Comparison of ENCODE assay signal across 20 cellular contexts in the genomic region with DNA sequence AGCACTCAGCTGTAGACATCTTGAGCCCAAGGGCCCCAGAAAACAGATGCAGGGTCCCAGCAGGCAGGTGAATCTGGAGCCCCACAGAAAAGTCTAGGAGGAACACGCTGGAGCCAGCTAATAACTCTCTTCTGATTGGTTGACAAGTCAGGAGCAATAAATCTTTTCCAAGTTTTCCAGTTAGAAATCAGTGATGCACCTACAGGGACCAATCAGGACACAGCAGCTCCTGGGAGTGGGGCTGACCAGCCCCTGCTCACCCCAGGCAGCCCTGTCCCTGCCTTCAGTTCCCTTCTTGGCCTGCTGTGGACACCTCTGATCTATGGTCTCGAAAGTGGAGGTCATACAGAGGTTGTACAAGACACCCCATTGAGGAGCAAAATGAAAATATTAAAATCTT.
A peak's percentile ranks its signal among the peaks of the same experiment; 100 is the strongest.
DNase-seq lines count a peak whose midpoint lies in the region; ATAC-seq, FAIRE-seq and TF ChIP-seq lines count a peak whose summit lies in the region.
"Had no signal": no experiment of that assay in that cellular context is flagged by ENCODE, and none has a peak within 500 bp of the region (broad histone marks: within the 10 kb centered on the region; RNA-seq: fewer than 3 reads in every experiment).

No MANE protein-coding gene starts in this region.

- no peak for FAIRE-seq in K562 (lab: Jason Lieb, UNC)
- FAIRE-seq: GM12891, GM18507, GM19239, H1 had no signal

- H3K9me2 ChIP-seq in HCT116 (ENCODE audit: insufficient read depth), result no peaks in the 10 kb centered on the region

- H3K36me3 Mint-ChIP-seq in MCF 10A (ENCODE audit: insufficient read depth, unreplicated experiment), result no peaks in the 10 kb centered on the region
- H3K36me3 Mint-ChIP-seq: CD4-positive, alpha-beta memory T cell had no signal

- BruUV-seq in mammary epithelial cell (replicated peaks; lab: Mats Ljungman, UMichigan) (TSS peak; percentile 52), MCF 10A (replicated peaks; lab: Mats Ljungman, UMichigan) (no TSS peak), HCT116 (replicated peaks; lab: Mats Ljungman, UMichigan) (no TSS peak), K562 (replicated peaks; lab: Mats Ljungman, UMichigan) (no TSS peak)

- H3K9me3 Mint-ChIP-seq in MCF 10A (ENCODE audit: unreplicated experiment), result no peaks in the 10 kb centered on the region
- H3K9me3 Mint-ChIP-seq: CD4-positive, alpha-beta memory T cell had no signal

- TF ChIP-seq RAD21 in HCT116 (IDR thresholded peaks at IDR 0.05; ENCODE audit: low read depth), result no peak
- TF ChIP-seq RAD21 in K562 (CRISPR knock-in tag; conservative IDR thresholded peaks at IDR 0.05 in 1 of 2, IDR thresholded peaks at IDR 0.05 in 1 of 2), result no peak

- H3K27ac Mint-ChIP-seq in MCF 10A (ENCODE audit: low read depth, unreplicated experiment), result no peak overlapping the region

- H3K9ac ChIP-seq in mammary epithelial cell (ENCODE audit: insufficient read depth, low read length), result no peak overlapping the region
- no peak overlapping the region for H3K9ac ChIP-seq in HCT116 (ENCODE audit: low read length)
- H3K9ac ChIP-seq in K562 (ENCODE audit: insufficient read depth in 1 of 2, low read depth in 2 of 2, low read length in 2 of 2), result no peak overlapping the region
- H3K9ac ChIP-seq: GM23248 had no signal

- dilution Hi-C loops in mammary epithelial cell (cut with HindIII; ENCODE audit: low sequenced_read_pairs), result no loop called here

- H3K4me1 Mint-ChIP-seq in MCF 10A (ENCODE audit: insufficient read depth, unreplicated experiment), result no peaks in the 10 kb centered on the region
- H3K4me1 Mint-ChIP-seq: CD4-positive, alpha-beta memory T cell had no signal

- H3K4me3 Mint-ChIP-seq in MCF 10A (ENCODE audit: unreplicated experiment), result no peak overlapping the region
- H3K4me3 Mint-ChIP-seq: CD4-positive, alpha-beta memory T cell had no signal

- H2AFZ ChIP-seq in mammary epithelial cell (ENCODE audit: low read depth, low read length), result no peak overlapping the region
- H2AFZ ChIP-seq in HCT116 (ENCODE audit: low read depth, low read length, poor library complexity, severe bottlenecking), result no peak overlapping the region
- H2AFZ ChIP-seq in K562 (ENCODE audit: low read depth, low read length), result no peak overlapping the region
- H2AFZ ChIP-seq: GM23248 had no signal

- no peaks in the 10 kb centered on the region for H3K27me3 ChIP-seq in mammary epithelial cell (ENCODE audit: insufficient read depth, low read length)
- H3K27me3 ChIP-seq in HCT116 (ENCODE audit: insufficient read depth, low read length), result no peaks in the 10 kb centered on the region
- H3K27me3 ChIP-seq in K562 (ENCODE audit: control insufficient read depth in 2 of 2, insufficient read depth in 2 of 2, low read length in 2 of 2), result peaks cover 13 to 43% of the 10 kb centered on the region in 2 experiments; a peak in 4 of 5 replicates

- no peak overlapping the region for H3K27ac ChIP-seq in mammary epithelial cell (ENCODE audit: insufficient read depth, low read depth, low read length)
- H3K27ac ChIP-seq in HCT116 (ENCODE audit: low read depth, low read length), result no peak overlapping the region
- no peak overlapping the region for H3K27ac ChIP-seq in K562 (ENCODE audit: extremely low read depth, low read depth, low read length)
- H3K27ac ChIP-seq: GM23248 had no signal

- H3K27me3 Mint-ChIP-seq in MCF 10A (ENCODE audit: insufficient read depth, unreplicated experiment), result peaks cover 26% of the 10 kb centered on the region

- TF ChIP-seq POLR2A in HCT116 (IDR thresholded peaks at IDR 0.05; ENCODE audit: borderline replicate concordance, extremely low read depth, insufficient read depth, insufficient read length) (no peak), K562 (conservative IDR thresholded peaks at IDR 0.05) (no peak)

- in situ Hi-C loops in mammary epithelial cell (cut with MboI; ENCODE audit: low sequenced_read_pairs in 2 of 2) (no loop called here), K562 (cut with MboI) (no loop called here)

- H3K9me3 ChIP-seq in mammary epithelial cell (replicated peaks; ENCODE audit: insufficient read depth, low read length) (no peaks in the 10 kb centered on the region), HCT116 (ENCODE audit: control insufficient read depth in 1 of 2, insufficient read depth in 1 of 2, low read depth in 1 of 2, low read length in 2 of 2) (no peaks in the 10 kb centered on the region), K562 (replicated peaks; ENCODE audit: control insufficient read depth, insufficient read depth, low read depth, low read length) (no peaks in the 10 kb centered on the region)

- H3K4me3 ChIP-seq in mammary epithelial cell (replicated peaks in 1 of 3; ENCODE audit: insufficient read depth in 1 of 3, low read depth in 2 of 3, low read length in 3 of 3), result no peak overlapping the region
- no peak overlapping the region for H3K4me3 ChIP-seq in HCT116 (replicated peaks in 1 of 2; ENCODE audit: low read depth in 1 of 2, low read length in 2 of 2)
- H3K4me3 ChIP-seq in K562, result no peak overlapping the region
- H3K4me3 ChIP-seq: GM23248 had no signal

- TF ChIP-seq CTCF in mammary epithelial cell (conservative IDR thresholded peaks at IDR 0.05 in 1 of 2, IDR thresholded peaks at IDR 0.05 in 1 of 2; ENCODE audit: extremely low read depth in 1 of 2, insufficient read depth in 1 of 2, low read depth in 1 of 2, low read length in 2 of 2) (no peak), MCF 10A (IDR thresholded peaks at IDR 0.05; ENCODE audit: unreplicated experiment) (no peak), HCT116 (IDR thresholded peaks at IDR 0.05 in 2 of 3, conservative IDR thresholded peaks at IDR 0.05 in 1 of 3; ENCODE audit: borderline replicate concordance in 1 of 3, insufficient read depth in 1 of 3, low read depth in 2 of 3, low read length in 2 of 3) (no peak), K562 (IDR thresholded peaks at IDR 0.05 in 2 of 3, conservative IDR thresholded peaks at IDR 0.05 in 1 of 3; ENCODE audit: insufficient read depth in 2 of 3, low read depth in 1 of 3, low read length in 3 of 3) (no peak)

- CTCF ChIA-PET in mammary epithelial cell (lab: Charles Lee; ENCODE audit: low non-redundant PET), result no interaction called here
- CTCF ChIA-PET in MCF 10A (lab: Yijun Ruan, JAX), result no interaction called here
- CTCF ChIA-PET in HCT116 (lab: Charles Lee), result no interaction called here
- CTCF ChIA-PET in K562 (lab: Yijun Ruan, JAX; ENCODE audit: low intra/inter-chr PET ratio), result no interaction called here

- 80% methylated on average over 1 of the region's 2 CpGs for WGBS in mammary epithelial cell (ENCODE audit: low coverage, missing lambda C conversion rate)
- 10% methylated on average over 2 of the region's 2 CpGs for WGBS in K562 (ENCODE audit: insufficient coverage, low coverage, missing lambda C conversion rate)

- ATAC-seq in HCT116 (peak; percentile 55), K562 (no peak), sciatic nerve (no peak), GM18873 (IDR thresholded peaks at IDR 0.05; ENCODE audit: low FRiP score, unreplicated experiment) (no peak), GM18511 (IDR thresholded peaks at IDR 0.05; ENCODE audit: unreplicated experiment) (no peak)

- TF ChIP-seq EP300 in K562 (IDR thresholded peaks at IDR 0.05; ENCODE audit: low read length), result no peak

- H3K4me1 ChIP-seq in mammary epithelial cell (ENCODE audit: insufficient read depth, low read length), result peaks cover 20% of the 10 kb centered on the region
- H3K4me1 ChIP-seq in HCT116 (ENCODE audit: control insufficient read depth in 1 of 2, insufficient read depth in 2 of 2, low read length in 2 of 2), result peaks cover 0 to 5% of the 10 kb centered on the region in 2 experiments; a peak in 1 of 4 replicates
- H3K4me1 ChIP-seq in K562 (replicated peaks in 1 of 2; ENCODE audit: control insufficient read depth in 2 of 2, insufficient read depth in 2 of 2, low read length in 2 of 2), result no peaks in the 10 kb centered on the region

- DNase-seq in mammary epithelial cell, result no peak
- no peak for DNase-seq in MCF 10A (ENCODE audit: unreplicated experiment)
- no peak for DNase-seq in HCT116 (ENCODE audit: low read depth, low spot score)
- DNase-seq in K562 (ENCODE audit: extremely low read depth in 1 of 4, low spot score in 3 of 4), result peak in 1 of 4 experiments; percentile 14
- DNase-seq in sciatic nerve (ENCODE audit: low spot score), result peak; percentile 5
- DNase-seq: C1 segment of cervical spinal cord; Calu3; CD4-positive, alpha-beta memory T cell; COR-L47; DMS53; DMS79 treated with DMSO at 0.1 percent for 48 hours; GF-D8; GM23248; H7 had no signal

- H3K36me3 ChIP-seq in mammary epithelial cell (ENCODE audit: insufficient read depth, low read length), result no peaks in the 10 kb centered on the region
- no peaks in the 10 kb centered on the region for H3K36me3 ChIP-seq in HCT116 (ENCODE audit: control insufficient read depth in 1 of 2, insufficient read depth in 2 of 2, low read length in 2 of 2)
- no peaks in the 10 kb centered on the region for H3K36me3 ChIP-seq in K562 (ENCODE audit: control insufficient read depth, insufficient read depth, low read length)

- RAD21 ChIA-PET in HCT116 (lab: Charles Lee; ENCODE audit: low non-redundant PET in 1 of 2, low total read pairs in 2 of 2, uncharacterized antibody in 2 of 2, unreplicated experiment in 2 of 2), result no interaction called here

- intact Hi-C loops in mammary epithelial cell (cut with micrococcal nuclease), result no loop called here
- intact Hi-C loops in MCF 10A (cut with micrococcal nuclease), result no loop called here
- intact Hi-C loops in HCT116 (cut with micrococcal nuclease), result no loop called here
- intact Hi-C loops in K562 (cut with micrococcal nuclease), result no loop called here
- intact Hi-C loops in sciatic nerve (cut with DNase I), result no loop called here

- H3K4me2 ChIP-seq in mammary epithelial cell (ENCODE audit: insufficient read depth, low read depth, low read length) (no peak overlapping the region), HCT116 (ENCODE audit: low read length) (no peak overlapping the region), K562 (ENCODE audit: insufficient read depth, low read length) (no peak overlapping the region)

- POLR2A ChIA-PET in MCF 10A (lab: Yijun Ruan, JAX) (no interaction called here), HCT116 (lab: Charles Lee) (no interaction called here), K562 (lab: Yijun Ruan, JAX) (no interaction called here)

- no peaks in the 10 kb centered on the region for H4K20me1 ChIP-seq in mammary epithelial cell (ENCODE audit: insufficient read depth, low read length)
- no peaks in the 10 kb centered on the region for H4K20me1 ChIP-seq in HCT116 (ENCODE audit: insufficient read depth)
- H4K20me1 ChIP-seq in K562 (replicated peaks; ENCODE audit: control insufficient read depth, insufficient read depth, low read length), result no peaks in the 10 kb centered on the region

- H3K9me1 ChIP-seq in K562 (ENCODE audit: control insufficient read depth, insufficient read depth, low read length), result no peaks in the 10 kb centered on the region

- no peaks in the 10 kb centered on the region for H3K79me2 ChIP-seq in mammary epithelial cell (ENCODE audit: insufficient read depth, low read length)
- no peaks in the 10 kb centered on the region for H3K79me2 ChIP-seq in HCT116 (ENCODE audit: insufficient read depth, low read length)
- H3K79me2 ChIP-seq in K562 (ENCODE audit: control insufficient read depth, insufficient read depth, low read length), result no peaks in the 10 kb centered on the region

TF ChIP-seq in HCT116, 20 proteins besides CTCF, POLR2A, EP300 and RAD21 (continues in another document):
- TF ChIP-seq EZH2phosphoT487 (IDR thresholded peaks at IDR 0.05; ENCODE audit: borderline replicate concordance), result no peak
